In genomic region chr5:35183243-35183955, GRCh38 we compare ENCODE assay signal across 8 cellular contexts.
A peak's percentile ranks its signal among the peaks of the same experiment; 100 is the strongest.
DNase-seq lines count a peak whose midpoint lies in the region; ATAC-seq lines count a peak whose summit lies in the region.

No MANE protein-coding gene starts in this region.

- no peaks in the 10 kb centered on the region for H3K9me3 Mint-ChIP-seq in activated naive CD8-positive, alpha-beta T cell treated with anti-CD3 and anti-CD28 coated beads, Interleukin-2, amount 50 U/mL, for 24 hours

- DNase-seq in activated CD4-positive, alpha-beta T cell treated with anti-CD3 and anti-CD28 coated beads for 24 hours (ENCODE audit: low read depth in 2 of 2): peak; percentile 11 to 18
- DNase-seq in activated CD4-positive, alpha-beta T cell treated with anti-CD3 and anti-CD28 coated beads for 1 hour: no peak
- DNase-seq in NCI-H226 (peak; percentile 15), inferior parietal cortex (ENCODE audit: extremely low spot score) (peak; percentile 33), stromal cell of bone marrow (ENCODE audit: low read depth) (peak; percentile 19)
- peak; percentile 22 for DNase-seq in activated naive CD8-positive, alpha-beta T cell treated with anti-CD3 and anti-CD28 coated beads, Interleukin-2, amount 50 U/mL, for 24 hours

- H3K4me1 Mint-ChIP-seq in activated naive CD8-positive, alpha-beta T cell treated with anti-CD3 and anti-CD28 coated beads, Interleukin-2, amount 50 U/mL, for 24 hours: no peaks in the 10 kb centered on the region

- H3K27ac Mint-ChIP-seq in activated naive CD8-positive, alpha-beta T cell treated with anti-CD3 and anti-CD28 coated beads, Interleukin-2, amount 50 U/mL, for 24 hours: no peak overlapping the region

- ATAC-seq in HG02588 (IDR thresholded peaks at IDR 0.05; ENCODE audit: unreplicated experiment) (peak; percentile 59), HG03521 (IDR thresholded peaks at IDR 0.05; ENCODE audit: unreplicated experiment) (no peak)
- ATAC-seq in activated naive CD8-positive, alpha-beta T cell treated with anti-CD3 and anti-CD28 coated beads, Interleukin-2, amount 50 U/mL, for 24 hours: peak; percentile 43

- no peak overlapping the region for H3K4me3 Mint-ChIP-seq in activated naive CD8-positive, alpha-beta T cell treated with anti-CD3 and anti-CD28 coated beads, Interleukin-2, amount 50 U/mL, for 24 hours

- H3K27me3 Mint-ChIP-seq in activated naive CD8-positive, alpha-beta T cell treated with anti-CD3 and anti-CD28 coated beads, Interleukin-2, amount 50 U/mL, for 24 hours: peaks cover 3% of the 10 kb centered on the region

- H3K36me3 Mint-ChIP-seq in activated naive CD8-positive, alpha-beta T cell treated with anti-CD3 and anti-CD28 coated beads, Interleukin-2, amount 50 U/mL, for 24 hours (ENCODE audit: low read depth): no peaks in the 10 kb centered on the region
